In the genomic region with DNA sequence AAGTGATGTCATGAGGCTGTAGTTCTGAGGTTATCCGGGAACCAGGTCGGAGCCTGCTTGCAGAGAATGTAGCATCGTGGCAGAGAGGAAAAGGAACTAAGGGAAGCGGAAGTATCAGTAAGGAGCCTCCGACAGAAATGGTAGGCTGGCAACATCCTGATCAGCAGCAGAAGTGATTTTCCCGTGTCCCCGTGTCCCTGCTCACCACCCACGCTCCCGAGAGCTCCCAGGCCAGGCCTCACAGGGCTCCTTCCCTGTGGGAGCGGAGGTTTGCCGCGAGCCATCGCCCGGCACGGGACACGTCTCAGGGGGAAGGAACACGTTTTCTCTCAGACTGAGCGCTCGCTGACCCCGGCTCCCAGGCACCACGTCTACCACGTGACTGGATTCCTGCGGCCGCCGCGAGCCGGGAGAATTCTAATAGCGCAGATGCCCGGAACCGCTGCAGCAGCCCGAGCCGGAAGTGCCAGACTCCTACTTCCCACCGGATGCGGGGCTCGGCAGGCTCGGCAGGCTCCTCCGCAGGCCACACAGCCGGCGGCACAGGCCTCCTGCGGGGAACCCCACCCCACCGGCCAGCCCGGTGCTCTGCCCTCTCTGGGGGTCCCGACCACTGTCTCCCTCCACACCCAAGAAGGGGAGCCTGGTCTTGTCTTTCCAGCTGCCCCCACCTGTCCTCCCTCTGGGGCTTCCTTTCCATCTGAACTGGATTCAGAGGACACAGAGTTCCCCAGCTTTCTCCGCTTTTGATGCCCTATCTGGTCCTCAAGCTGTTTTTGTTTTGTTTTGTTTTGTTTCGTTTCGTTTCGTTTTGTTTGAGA, we compare ENCODE assay signal across 9 cellular contexts.
A peak's percentile ranks its signal among the peaks of the same experiment; 100 is the strongest.
DNase-seq lines count a peak whose midpoint lies in the region; ATAC-seq lines count a peak whose summit lies in the region.
"Had no signal": no experiment of that assay in that cellular context is flagged by ENCODE, and none has a peak within 500 bp of the region (broad histone marks: within the 10 kb centered on the region; RNA-seq: fewer than 3 reads in every experiment).

No MANE protein-coding gene starts in this region.

- H3K4me3 ChIP-seq in effector memory CD4-positive, alpha-beta T cell (ENCODE audit: insufficient read depth, low read depth, low read length, poor library complexity, severe bottlenecking): peak overlapping the region; percentile 70

- no peaks in the 10 kb centered on the region for H3K4me1 ChIP-seq in effector memory CD4-positive, alpha-beta T cell (ENCODE audit: control insufficient read depth, insufficient read depth, low read length, poor library complexity, severe bottlenecking)

- H3K9me3 ChIP-seq in effector memory CD4-positive, alpha-beta T cell (ENCODE audit: control insufficient read depth, low read length): no peaks in the 10 kb centered on the region

- no peak overlapping the region for H3K27ac ChIP-seq in effector memory CD4-positive, alpha-beta T cell (ENCODE audit: insufficient read depth, low read length, poor library complexity, severe bottlenecking)
- H3K27ac ChIP-seq: epithelial cell of prostate had no signal

- ATAC-seq in HG03103 (IDR thresholded peaks at IDR 0.05; ENCODE audit: low read depth, unreplicated experiment): peak; percentile 50

- H3K36me3 ChIP-seq in effector memory CD4-positive, alpha-beta T cell (ENCODE audit: control insufficient read depth, insufficient read depth, low read length): no peaks in the 10 kb centered on the region

- DNase-seq in GM04504 (ENCODE audit: low read depth) (peak; percentile 82), mesenteric fat pad (ENCODE audit: low spot score) (peak; percentile 95), OCI-M2 (lab: John Stamatoyannopoulos, UW; ENCODE audit: unreplicated experiment) (no peak), COLO668 (lab: John Stamatoyannopoulos, UW; ENCODE audit: unreplicated experiment) (no peak)
- peak; percentile 21 for DNase-seq in activated CD4-positive, alpha-beta T cell treated with anti-CD3 and anti-CD28 coated beads, Interleukin-2, amount 50 U/mL, for 1 hour
- peak in 1 of 3 donors; percentile 17 for DNase-seq in effector memory CD4-positive, alpha-beta T cell
- peak; percentile 46 to 49 for DNase-seq in stimulated activated CD8-positive, alpha-beta memory T cell treated with anti-CD3 and anti-CD28 coated beads, Interleukin-2, amount 100 ng/mL, for 48 hours (ENCODE audit: low read depth in 2 of 2)

- H3K27me3 ChIP-seq in effector memory CD4-positive, alpha-beta T cell (replicated peaks; ENCODE audit: control insufficient read depth, insufficient read depth, low read length, poor library complexity, severe bottlenecking): no peaks in the 10 kb centered on the region

Comparison
In these comparisons a context has a peak if more than half of its experiments do, and no peak if none do; other contexts are left out.
1. DNase-seq: peak in GM04504 (single experiment), activated CD4-positive, alpha-beta T cell treated with anti-CD3 and anti-CD28 coated beads, Interleukin-2, amount 50 U/mL, for 1 hour (single experiment), mesenteric fat pad (single experiment) and stimulated activated CD8-positive, alpha-beta memory T cell treated with anti-CD3 and anti-CD28 coated beads, Interleukin-2, amount 100 ng/mL, for 48 hours (2 of 2); none in OCI-M2 (single experiment) and COLO668 (single experiment).